ENCODE assay signal across 8 cellular contexts in genomic region chr15:43105077-43105769, GRCh38. TPM values are rescaled to one million over a fixed set of nuclear protein-coding genes. Genes with fewer than 3 reads are reported as not detected.
A peak's percentile ranks its signal among the peaks of the same experiment; 100 is the strongest.
DNase-seq lines count a peak whose midpoint lies in the region; ATAC-seq, FAIRE-seq and TF ChIP-seq lines count a peak whose summit lies in the region.

No MANE protein-coding gene starts in this region.

- in situ Hi-C loops in GM13977 (cut with MboI; ENCODE audit: low pct_unique_long_range_greater_than_20kb, low sequenced_read_pairs, unreplicated experiment): no loop called here

- peak overlapping the region; percentile 94 to 97 for H3K4me3 Mint-ChIP-seq in activated T-cell treated with anti-CD3 and anti-CD28 coated beads, Interleukin-2, amount 50 U/mL, for 72 hours

- ATAC-seq in GM19397 (IDR thresholded peaks at IDR 0.05; ENCODE audit: unreplicated experiment): peak; percentile 9
- peak; percentile 47 to 58 for ATAC-seq in activated T-cell treated with anti-CD3 and anti-CD28 coated beads, Interleukin-2, amount 50 U/mL, for 72 hours (replicated peaks in 1 of 2)

- no peaks in the 10 kb centered on the region for H3K27me3 ChIP-seq in Loucy (ENCODE audit: insufficient read depth, low read length, poor library complexity, severe bottlenecking)
- no peaks in the 10 kb centered on the region for H3K27me3 ChIP-seq in ovary

- H3K9me3 Mint-ChIP-seq in activated T-cell treated with anti-CD3 and anti-CD28 coated beads, Interleukin-2, amount 50 U/mL, for 72 hours: no peaks in the 10 kb centered on the region

- peaks cover 21% of the 10 kb centered on the region for H4K20me1 ChIP-seq in Loucy (ENCODE audit: insufficient read depth, low read length, poor library complexity, severe bottlenecking)

- H2AFZ ChIP-seq in Loucy (ENCODE audit: low read length): peak overlapping the region; percentile 87

- no peaks in the 10 kb centered on the region for H3F3A ChIP-seq in Loucy (ENCODE audit: low read depth)

- peak overlapping the region; percentile 89 for H3K4me3 ChIP-seq in Loucy (ENCODE audit: low read length, poor library complexity, severe bottlenecking)
- H3K4me3 ChIP-seq in ovary: peak overlapping the region; percentile 85

- WGBS in ovary, 3 donors: 7 to 9% (median 7%) methylated on average over 12 of the region's 12 CpGs

- peaks cover 16 to 21% of the 10 kb centered on the region in 2 donors for H3K36me3 Mint-ChIP-seq in activated T-cell treated with anti-CD3 and anti-CD28 coated beads, Interleukin-2, amount 50 U/mL, for 72 hours (ENCODE audit: insufficient read depth in 2 of 2)

- H3K27me3 Mint-ChIP-seq in activated T-cell treated with anti-CD3 and anti-CD28 coated beads, Interleukin-2, amount 50 U/mL, for 72 hours (ENCODE audit: low read depth): peaks cover 4% of the 10 kb centered on the region

- H3K36me3 ChIP-seq in Loucy (ENCODE audit: insufficient read depth, low read length) (no peaks in the 10 kb centered on the region), ovary (no peaks in the 10 kb centered on the region)

- TF ChIP-seq CTCF in Loucy (conservative IDR thresholded peaks at IDR 0.05; ENCODE audit: low read length) (no peak), ovary (IDR thresholded peaks at IDR 0.05) (no peak), GM13977 (IDR thresholded peaks at IDR 0.05; ENCODE audit: extremely low read depth, insufficient read depth, missing control alignments) (no peak)

- no peaks in the 10 kb centered on the region for H3K9me2 ChIP-seq in Loucy (replicated peaks; ENCODE audit: low read depth, low read length)

- DNase-seq in AG20443 (ENCODE audit: low spot score): peak; percentile 11
- peak; percentile 19 to 25 for DNase-seq in activated T-cell treated with anti-CD3 and anti-CD28 coated beads, Interleukin-2, amount 50 U/mL, for 72 hours
- DNase-seq in glomerular visceral epithelial cell (ENCODE audit: extremely low spot score): peak; percentile 22
- peak in 1 of 5 donors; percentile 27 for DNase-seq in ovary
- no peak for DNase-seq in GM13977 (ENCODE audit: low spot score)
- DNase-seq in RCC 7860 (ENCODE audit: low spot score): no peak

- H3K4me1 ChIP-seq in Loucy (ENCODE audit: insufficient read depth, low read length, poor library complexity, severe bottlenecking) (peaks cover 42% of the 10 kb centered on the region), ovary (ENCODE audit: insufficient read depth) (peaks cover 4% of the 10 kb centered on the region)

- H3K79me2 ChIP-seq in Loucy (ENCODE audit: insufficient read depth, low read length): peaks cover 58% of the 10 kb centered on the region

- peaks cover 56% of the 10 kb centered on the region for H3K4me1 Mint-ChIP-seq in activated T-cell treated with anti-CD3 and anti-CD28 coated beads, Interleukin-2, amount 50 U/mL, for 72 hours (ENCODE audit: low read depth)

- H3K27ac Mint-ChIP-seq in activated T-cell treated with anti-CD3 and anti-CD28 coated beads, Interleukin-2, amount 50 U/mL, for 72 hours: peak overlapping the region; percentile 100

- no peak for TF ChIP-seq EP300 in ovary (IDR thresholded peaks at IDR 0.05)

- peak overlapping the region; percentile 99 for H3K4me2 ChIP-seq in Loucy (ENCODE audit: low read depth, low read length, poor library complexity, severe bottlenecking)

- no peak for TF ChIP-seq POLR2A in ovary (IDR thresholded peaks at IDR 0.05)

- FAIRE-seq in RCC 7860 (lab: Jason Lieb, UNC): no peak

- peak overlapping the region in 1 of 2 donors; percentile 78 for H3K27ac ChIP-seq in ovary

- peak overlapping the region; percentile 85 for H3K9ac ChIP-seq in Loucy (ENCODE audit: low read depth, low read length, poor library complexity, severe bottlenecking)

- intact Hi-C loops in ovary (cut with DNase I): no loop called here

- no peaks in the 10 kb centered on the region for H3K9me3 ChIP-seq in Loucy (ENCODE audit: insufficient read depth, low read depth, low read length)
- no peaks in the 10 kb centered on the region for H3K9me3 ChIP-seq in ovary

RNA-seq across cellular contexts. Expression of gene UBR1, which starts 0.6 kb away (rescaled TPM):
- total RNA-seq in activated T-cell treated with anti-CD3 and anti-CD28 coated beads, Interleukin-2, amount 50 U/mL, for 72 hours: 10 to 100 TPM; 33.1 to 37.5 TPM
- total RNA-seq in ovary: 10 to 100 TPM; 21.2 to 34.1 (median 27.0) TPM
- polyA plus RNA-seq in ovary: 10 to 100 TPM in 1 of 2 donors, 1 to 10 TPM in 1; 7.5 to 14.6 TPM

RNA-seq across cellular contexts. Expression of gene TMEM62, which starts 28.2 kb away (rescaled TPM):
- total RNA-seq in activated T-cell treated with anti-CD3 and anti-CD28 coated beads, Interleukin-2, amount 50 U/mL, for 72 hours: 10 to 100 TPM; 17.1 to 19.2 TPM
- 10 to 100 TPM in 5 of 7 donors, 1 to 10 TPM in 2; 8.7 to 15.2 (median 13.8) TPM for total RNA-seq in ovary
- polyA plus RNA-seq in ovary: 10 to 100 TPM in 1 of 2 donors, 1 to 10 TPM in 1; 6.6 to 17.4 TPM

Comparison
In these comparisons a context has a peak if more than half of its experiments do, and no peak if none do; other contexts are left out.
1. DNase-seq: peak in AG20443 (single experiment), activated T-cell treated with anti-CD3 and anti-CD28 coated beads, Interleukin-2, amount 50 U/mL, for 72 hours (2 of 2) and glomerular visceral epithelial cell (single experiment); none in GM13977 (single experiment) and RCC 7860 (single experiment).